In the genomic region with DNA sequence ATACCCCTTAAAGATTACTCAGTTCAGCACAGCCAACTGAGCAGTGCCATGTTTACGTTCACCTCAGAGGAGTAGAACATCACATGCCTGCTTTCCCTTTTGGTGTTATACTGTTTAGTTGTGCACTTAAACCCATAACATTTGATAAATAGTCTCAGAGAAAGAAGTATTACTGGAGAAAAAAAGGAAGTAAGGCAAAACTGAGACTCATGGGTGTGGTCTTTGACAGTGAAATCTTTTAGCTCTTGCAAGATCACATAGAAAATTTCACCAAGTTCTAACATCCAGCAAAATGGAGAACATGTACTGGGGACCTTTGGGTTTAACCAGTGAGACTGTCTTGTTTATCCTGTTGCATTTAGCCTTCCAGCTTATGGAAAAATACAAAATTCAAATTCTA, we compare ENCODE assay signal across 1 cellular context.
TF ChIP-seq lines count a peak whose summit lies in the region.

No MANE protein-coding gene starts in this region.

TF ChIP-seq in IMR-90, 13 proteins besides CTCF, POLR2A, EP300 and RAD21:
- TF ChIP-seq MAFK (IDR thresholded peaks at IDR 0.05; ENCODE audit: low read depth, low read length) (no peak), SMC3 (IDR thresholded peaks at IDR 0.05; ENCODE audit: low read depth, low read length) (no peak), ELK1 (IDR thresholded peaks at IDR 0.05; ENCODE audit: borderline replicate concordance, low read depth, low read length) (no peak), FOS (IDR thresholded peaks at IDR 0.05; ENCODE audit: low read depth, low read length) (no peak), BHLHE40 (IDR thresholded peaks at IDR 0.05; ENCODE audit: low read depth, low read length) (no peak), CEBPB (IDR thresholded peaks at IDR 0.05; ENCODE audit: low read depth, low read length) (no peak), MAZ (IDR thresholded peaks at IDR 0.05; ENCODE audit: borderline replicate concordance, low read depth, low read length) (no peak), NFE2L2 (IDR thresholded peaks at IDR 0.05; ENCODE audit: low read depth, low read length) (no peak), CHD1 (IDR thresholded peaks at IDR 0.05; ENCODE audit: low read depth, low read length) (no peak), RFX5 (IDR thresholded peaks at IDR 0.05; ENCODE audit: low read depth, low read length) (no peak), RCOR1 (IDR thresholded peaks at IDR 0.05; ENCODE audit: insufficient replicate concordance, low read length) (no peak), USF2 (IDR thresholded peaks at IDR 0.05; ENCODE audit: low read depth, low read length) (no peak), MXI1 (IDR thresholded peaks at IDR 0.05; ENCODE audit: borderline replicate concordance, low read depth, low read length) (no peak)
